ENCODE assay signal across 15 cellular contexts in genomic region chr12:132921685-132922084, GRCh38. TPM values are rescaled to one million over a fixed set of nuclear protein-coding genes. Genes with fewer than 3 reads are reported as not detected.
A peak's percentile ranks its signal among the peaks of the same experiment; 100 is the strongest.
DNase-seq lines count a peak whose midpoint lies in the region; ATAC-seq and TF ChIP-seq lines count a peak whose summit lies in the region.
"Had no signal": no experiment of that assay in that cellular context is flagged by ENCODE, and none has a peak within 500 bp of the region (broad histone marks: within the 10 kb centered on the region; RNA-seq: fewer than 3 reads in every experiment).

No MANE protein-coding gene starts in this region.

- WGBS in liver: 78% methylated on average over 9 of the region's 9 CpGs

- H3F3A ChIP-seq in DOHH2 (ENCODE audit: control insufficient read depth, insufficient read depth): no peaks in the 10 kb centered on the region

- TF ChIP-seq RAD21 in liver (IDR thresholded peaks at IDR 0.05): no peak

- no peaks in the 10 kb centered on the region for H3K9me2 ChIP-seq in DOHH2 (replicated peaks; ENCODE audit: control insufficient read depth, low read length)

- no peaks in the 10 kb centered on the region for H3K4me1 ChIP-seq in DOHH2 (ENCODE audit: control insufficient read depth, low read length)
- no peaks in the 10 kb centered on the region for H3K4me1 ChIP-seq in liver (ENCODE audit: control insufficient read depth in 4 of 4, insufficient read depth in 4 of 4, low read length in 3 of 4)
- H3K4me1 ChIP-seq: tibial nerve had no signal

- H3K27ac ChIP-seq in DOHH2 (ENCODE audit: low read depth, low read length) (no peak overlapping the region), VCaP (no peak overlapping the region), liver (ENCODE audit: low read depth in 1 of 2, low read length in 2 of 2) (no peak overlapping the region), substantia nigra (ENCODE audit: low read depth, low read length, poor library complexity, severe bottlenecking) (no peak overlapping the region)
- H3K27ac ChIP-seq: tibial nerve had no signal

- peak; percentile 21 for DNase-seq in HEK293T (ENCODE audit: extremely low spot score)
- DNase-seq in activated CD4-positive, alpha-beta T cell treated with anti-CD3 and anti-CD28 coated beads, Interleukin-2, amount 50 U/mL, for 1 hour: no peak
- DNase-seq in substantia nigra (lab: John Stamatoyannopoulos, UW): no peak
- no peak for DNase-seq in medulla oblongata (ENCODE audit: extremely low spot score)
- DNase-seq: activated CD4-positive, CD25-positive, alpha-beta regulatory T cell treated with anti-CD3 and anti-CD28 coated beads, Interleukin-2, amount 50 U/mL, for 72 hours; activated CD8-positive, alpha-beta memory T cell treated with anti-CD3 and anti-CD28 coated beads, Interleukin-2, amount 50 U/mL, for 48 hours; CD4-positive, alpha-beta T cell; mucosa of descending colon; NCI-H187 treated with DMSO at 0.1 percent for 48 hours; NCI-H526 had no signal

- H3K4me3 ChIP-seq in DOHH2 (ENCODE audit: low read length) (no peak overlapping the region), liver (ENCODE audit: low read depth in 1 of 3, low read length in 3 of 3) (peak overlapping the region in 2 of 3 donors; percentile 31 to 72)
- H3K4me3 ChIP-seq: mucosa of descending colon, tibial nerve had no signal

- H4K20me1 ChIP-seq in DOHH2 (ENCODE audit: control insufficient read depth, insufficient read depth, low read depth, low read length): no peaks in the 10 kb centered on the region

- H3K27me3 ChIP-seq in DOHH2 (ENCODE audit: control insufficient read depth, low read length) (no peaks in the 10 kb centered on the region), liver (ENCODE audit: control insufficient read depth in 4 of 4, insufficient read depth in 4 of 4, low read length in 3 of 4) (no peaks in the 10 kb centered on the region)
- H3K27me3 ChIP-seq: tibial nerve had no signal

- H3K9ac ChIP-seq in liver (ENCODE audit: low read depth in 1 of 2, low read length in 2 of 2): no peak overlapping the region

- TF ChIP-seq CTCF in DOHH2 (IDR thresholded peaks at IDR 0.05; ENCODE audit: low read depth, low read length, poor library complexity, severe bottlenecking) (peak; percentile 70), VCaP (conservative IDR thresholded peaks at IDR 0.05) (0 out of 2 replicates have a peak, but pooled peaks have one; percentile 7), liver (IDR thresholded peaks at IDR 0.05; ENCODE audit: low read depth, low read length, missing input control) (no peak)

- no peaks in the 10 kb centered on the region for H3K36me3 ChIP-seq in DOHH2 (ENCODE audit: control insufficient read depth, low read length)
- H3K36me3 ChIP-seq in liver (ENCODE audit: control insufficient read depth in 4 of 4, insufficient read depth in 3 of 4, low read depth in 1 of 4, low read length in 3 of 4): peaks cover 0 to 19% (median 9%) of the 10 kb centered on the region in 4 donors

- CTCF ChIA-PET in HEK293T (lab: Yijun Ruan, JAX): no interaction called here

- no peak overlapping the region for H3K4me2 ChIP-seq in DOHH2 (ENCODE audit: low read length)

- H3K79me2 ChIP-seq in DOHH2 (ENCODE audit: control insufficient read depth, low read length): no peaks in the 10 kb centered on the region

- H3K9me3 ChIP-seq in DOHH2 (ENCODE audit: control insufficient read depth, insufficient read depth, low read length): peaks cover 66% of the 10 kb centered on the region
- peaks cover 58 to 90% (median 71%) of the 10 kb centered on the region in 4 donors for H3K9me3 ChIP-seq in liver (ENCODE audit: control insufficient read depth in 4 of 4, low read length in 3 of 4)

- ATAC-seq in GM18858 (IDR thresholded peaks at IDR 0.05; ENCODE audit: unreplicated experiment): no peak
- ATAC-seq: mucosa of descending colon had no signal

- POLR2A ChIA-PET in HEK293T (lab: Yijun Ruan, JAX): no interaction called here

TF ChIP-seq in HEK293T, 16 proteins besides CTCF, POLR2A, EP300 and RAD21:
- TF ChIP-seq L3MBTL2 (conservative IDR thresholded peaks at IDR 0.05) (no peak), NFRKB (IDR thresholded peaks at IDR 0.05) (no peak), HDGF (IDR thresholded peaks at IDR 0.05; ENCODE audit: borderline replicate concordance) (no peak), ARNT (IDR thresholded peaks at IDR 0.05) (no peak), ELF4 (IDR thresholded peaks at IDR 0.05) (no peak), ZNF384 (IDR thresholded peaks at IDR 0.05) (no peak), SP1 (IDR thresholded peaks at IDR 0.05) (no peak), CTBP1 (IDR thresholded peaks at IDR 0.05; ENCODE audit: borderline replicate concordance) (no peak), FOXK2 (IDR thresholded peaks at IDR 0.05) (no peak), TARDBP (IDR thresholded peaks at IDR 0.05) (no peak), SUZ12 (IDR thresholded peaks at IDR 0.05) (no peak), FOXA1 (IDR thresholded peaks at IDR 0.05) (no peak), BHLHE40 (IDR thresholded peaks at IDR 0.05; ENCODE audit: borderline replicate concordance) (no peak), LEF1 (IDR thresholded peaks at IDR 0.05; ENCODE audit: borderline replicate concordance) (no peak), FOXM1 (IDR thresholded peaks at IDR 0.05; ENCODE audit: borderline replicate concordance) (no peak)
- TF ChIP-seq, protein P1, sequence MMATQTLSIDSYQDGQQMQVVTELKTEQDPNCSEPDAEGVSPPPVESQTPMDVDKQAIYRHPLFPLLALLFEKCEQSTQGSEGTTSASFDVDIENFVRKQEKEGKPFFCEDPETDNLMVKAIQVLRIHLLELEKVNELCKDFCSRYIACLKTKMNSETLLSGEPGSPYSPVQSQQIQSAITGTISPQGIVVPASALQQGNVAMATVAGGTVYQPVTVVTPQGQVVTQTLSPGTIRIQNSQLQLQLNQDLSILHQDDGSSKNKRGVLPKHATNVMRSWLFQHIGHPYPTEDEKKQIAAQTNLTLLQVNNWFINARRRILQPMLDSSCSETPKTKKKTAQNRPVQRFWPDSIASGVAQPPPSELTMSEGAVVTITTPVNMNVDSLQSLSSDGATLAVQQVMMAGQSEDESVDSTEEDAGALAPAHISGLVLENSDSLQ (IDR thresholded peaks at IDR 0.05): no peak

TF ChIP-seq in liver, 16 proteins besides CTCF, POLR2A, EP300 and RAD21 (continues in another document):
- TF ChIP-seq RXRA (IDR thresholded peaks at IDR 0.05) (no peak), HNF4G (IDR thresholded peaks at IDR 0.05) (no peak), GABPA (IDR thresholded peaks at IDR 0.05 in 1 of 2, conservative IDR thresholded peaks at IDR 0.05 in 1 of 2) (no peak), NR2F2 (IDR thresholded peaks at IDR 0.05) (no peak), EGR1 (IDR thresholded peaks at IDR 0.05; ENCODE audit: low read depth in 2 of 2) (no peak), SP1 (IDR thresholded peaks at IDR 0.05) (no peak), TAF1 (conservative IDR thresholded peaks at IDR 0.05) (no peak), FOXA1 (IDR thresholded peaks at IDR 0.05) (no peak), HNF4A (conservative IDR thresholded peaks at IDR 0.05) (no peak), YY1 (IDR thresholded peaks at IDR 0.05) (no peak), JUND (IDR thresholded peaks at IDR 0.05) (no peak), FOXA2 (IDR thresholded peaks at IDR 0.05) (no peak)
- TF ChIP-seq, protein P2, sequence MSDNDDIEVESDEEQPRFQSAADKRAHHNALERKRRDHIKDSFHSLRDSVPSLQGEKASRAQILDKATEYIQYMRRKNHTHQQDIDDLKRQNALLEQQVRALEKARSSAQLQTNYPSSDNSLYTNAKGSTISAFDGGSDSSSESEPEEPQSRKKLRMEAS (IDR thresholded peaks at IDR 0.05): no peak
- TF ChIP-seq, protein P3, sequence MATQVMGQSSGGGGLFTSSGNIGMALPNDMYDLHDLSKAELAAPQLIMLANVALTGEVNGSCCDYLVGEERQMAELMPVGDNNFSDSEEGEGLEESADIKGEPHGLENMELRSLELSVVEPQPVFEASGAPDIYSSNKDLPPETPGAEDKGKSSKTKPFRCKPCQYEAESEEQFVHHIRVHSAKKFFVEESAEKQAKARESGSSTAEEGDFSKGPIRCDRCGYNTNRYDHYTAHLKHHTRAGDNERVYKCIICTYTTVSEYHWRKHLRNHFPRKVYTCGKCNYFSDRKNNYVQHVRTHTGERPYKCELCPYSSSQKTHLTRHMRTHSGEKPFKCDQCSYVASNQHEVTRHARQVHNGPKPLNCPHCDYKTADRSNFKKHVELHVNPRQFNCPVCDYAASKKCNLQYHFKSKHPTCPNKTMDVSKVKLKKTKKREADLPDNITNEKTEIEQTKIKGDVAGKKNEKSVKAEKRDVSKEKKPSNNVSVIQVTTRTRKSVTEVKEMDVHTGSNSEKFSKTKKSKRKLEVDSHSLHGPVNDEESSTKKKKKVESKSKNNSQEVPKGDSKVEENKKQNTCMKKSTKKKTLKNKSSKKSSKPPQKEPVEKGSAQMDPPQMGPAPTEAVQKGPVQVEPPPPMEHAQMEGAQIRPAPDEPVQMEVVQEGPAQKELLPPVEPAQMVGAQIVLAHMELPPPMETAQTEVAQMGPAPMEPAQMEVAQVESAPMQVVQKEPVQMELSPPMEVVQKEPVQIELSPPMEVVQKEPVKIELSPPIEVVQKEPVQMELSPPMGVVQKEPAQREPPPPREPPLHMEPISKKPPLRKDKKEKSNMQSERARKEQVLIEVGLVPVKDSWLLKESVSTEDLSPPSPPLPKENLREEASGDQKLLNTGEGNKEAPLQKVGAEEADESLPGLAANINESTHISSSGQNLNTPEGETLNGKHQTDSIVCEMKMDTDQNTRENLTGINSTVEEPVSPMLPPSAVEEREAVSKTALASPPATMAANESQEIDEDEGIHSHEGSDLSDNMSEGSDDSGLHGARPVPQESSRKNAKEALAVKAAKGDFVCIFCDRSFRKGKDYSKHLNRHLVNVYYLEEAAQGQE (IDR thresholded peaks at IDR 0.05): no peak
- TF ChIP-seq, protein P4, sequence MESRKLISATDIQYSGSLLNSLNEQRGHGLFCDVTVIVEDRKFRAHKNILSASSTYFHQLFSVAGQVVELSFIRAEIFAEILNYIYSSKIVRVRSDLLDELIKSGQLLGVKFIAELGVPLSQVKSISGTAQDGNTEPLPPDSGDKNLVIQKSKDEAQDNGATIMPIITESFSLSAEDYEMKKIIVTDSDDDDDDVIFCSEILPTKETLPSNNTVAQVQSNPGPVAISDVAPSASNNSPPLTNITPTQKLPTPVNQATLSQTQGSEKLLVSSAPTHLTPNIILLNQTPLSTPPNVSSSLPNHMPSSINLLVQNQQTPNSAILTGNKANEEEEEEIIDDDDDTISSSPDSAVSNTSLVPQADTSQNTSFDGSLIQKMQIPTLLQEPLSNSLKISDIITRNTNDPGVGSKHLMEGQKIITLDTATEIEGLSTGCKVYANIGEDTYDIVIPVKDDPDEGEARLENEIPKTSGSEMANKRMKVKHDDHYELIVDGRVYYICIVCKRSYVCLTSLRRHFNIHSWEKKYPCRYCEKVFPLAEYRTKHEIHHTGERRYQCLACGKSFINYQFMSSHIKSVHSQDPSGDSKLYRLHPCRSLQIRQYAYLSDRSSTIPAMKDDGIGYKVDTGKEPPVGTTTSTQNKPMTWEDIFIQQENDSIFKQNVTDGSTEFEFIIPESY (IDR thresholded peaks at IDR 0.05): no peak

RNA-seq across cellular contexts. Expression of gene CHFR, which starts 34.3 kb away (rescaled TPM):
- total RNA-seq in liver: 10 to 100 TPM; 21.7 to 23.4 TPM
- polyA plus RNA-seq in liver: 1 to 10 TPM; 7.0 to 7.5 TPM

RNA-seq across cellular contexts. Expression of gene ZNF605, which starts 34.4 kb away (rescaled TPM):
- total RNA-seq in liver: 1 to 10 TPM; 3.6 to 9.5 TPM
- 1 to 10 TPM; 1.2 to 3.5 TPM for polyA plus RNA-seq in liver
